In genomic region chr16:31484491-31485171, GRCh38 we compare ENCODE assay signal across 1 cellular context.
TF ChIP-seq lines count a peak whose summit lies in the region.

No MANE protein-coding gene starts in this region.

TF ChIP-seq in H1, 55 proteins besides CTCF, POLR2A, EP300 and RAD21:
- TF ChIP-seq PHF8 (conservative IDR thresholded peaks at IDR 0.05; ENCODE audit: low read depth, low read length): no peak
- TF ChIP-seq POLR2AphosphoS5 (IDR thresholded peaks at IDR 0.05; ENCODE audit: low read depth, low read length): no peak
- TF ChIP-seq ATF3 (IDR thresholded peaks at IDR 0.05; ENCODE audit: insufficient read depth, low read depth, low read length): no peak
- TF ChIP-seq GTF2F1 (IDR thresholded peaks at IDR 0.05; ENCODE audit: borderline replicate concordance, low read depth, low read length): no peak
- TF ChIP-seq CREB1 (IDR thresholded peaks at IDR 0.05): no peak
- TF ChIP-seq TCF12 (IDR thresholded peaks at IDR 0.05; ENCODE audit: low read depth, low read length): no peak
- no peak for TF ChIP-seq EGR1 (IDR thresholded peaks at IDR 0.05; ENCODE audit: borderline replicate concordance, low read depth, low read length)
- TF ChIP-seq RNF2 (IDR thresholded peaks at IDR 0.05; ENCODE audit: borderline replicate concordance, low read depth, low read length, missing control alignments, poor library complexity, severe bottlenecking): no peak
- no peak for TF ChIP-seq SIX5 (IDR thresholded peaks at IDR 0.05; ENCODE audit: low read depth, low read length)
- no peak for TF ChIP-seq JUN (IDR thresholded peaks at IDR 0.05; ENCODE audit: low read depth, low read length)
